30 cellular contexts compared by ENCODE assay signal in genomic region chr9:122322553-122322952, GRCh38.
"Had no signal": no experiment of that assay in that cellular context is flagged by ENCODE, and none has a peak within 500 bp of the region (broad histone marks: within the 10 kb centered on the region; RNA-seq: fewer than 3 reads in every experiment).

No MANE protein-coding gene starts in this region.

- H3K27me3 ChIP-seq: adrenal gland, brain microvascular endothelial cell, dorsolateral prefrontal cortex, heart right ventricle, ovary, uterus had no signal

- H3K36me3 ChIP-seq: ovary, uterus had no signal

- H3K9me3 Mint-ChIP-seq: activated naive CD8-positive, alpha-beta T cell treated with anti-CD3 and anti-CD28 coated beads for 36 hours; activated T-cell treated with anti-CD3 and anti-CD28 coated beads, Interleukin-2, amount 50 U/mL, for 72 hours; nephron progenitor cell; T-helper 2 cell treated with Interferon-gamma antibody and Interleukin-4, amounts not matched to agents 5 μg/mL and 100 μg/mL, for 36 hours; type B pancreatic cell had no signal

- ATAC-seq: activated T-cell treated with anti-CD3 and anti-CD28 coated beads, Interleukin-2, amount 50 U/mL, for 72 hours; stimulated activated memory B cell treated with anti-CD40 and anti-IgM and Interleukin-4, amounts not matched to agents 10 μg/mL and 1 μg/mL and 100 μg/mL, for 72 hours had no signal

- H3K27me3 Mint-ChIP-seq: activated naive CD8-positive, alpha-beta T cell treated with anti-CD3 and anti-CD28 coated beads for 36 hours; naive B cell; progenitor cell of endocrine pancreas; stimulated activated memory B cell treated with anti-CD40 and anti-IgM and Interleukin-4, amounts not matched to agents 10 μg/mL and 1 μg/mL and 100 μg/mL, for 72 hours; type B pancreatic cell had no signal

- H3K4me1 Mint-ChIP-seq: nephron progenitor cell had no signal

- H3K4me3 ChIP-seq: adrenal gland, coronary artery, dorsolateral prefrontal cortex, heart right ventricle, lung, ovary, smooth muscle cell, thoracic aorta, uterus had no signal

- H3K4me1 ChIP-seq: adrenal gland, uterus had no signal

- DNase-seq: activated CD4-positive, alpha-beta T cell treated with anti-CD3 and anti-CD28 coated beads for 4 hours; activated CD4-positive, alpha-beta T cell treated with anti-CD3 and anti-CD28 coated beads, Interleukin-2, amount 50 U/mL, for 4 hours; activated naive CD4-positive, alpha-beta T cell; activated naive CD8-positive, alpha-beta T cell treated with anti-CD3 and anti-CD28 coated beads for 36 hours; activated T-cell treated with anti-CD3 and anti-CD28 coated beads for 4 hours; activated T-cell treated with anti-CD3 and anti-CD28 coated beads, Interleukin-2, amount 50 U/mL, for 72 hours; adrenal gland; aorta; brain microvascular endothelial cell; dorsolateral prefrontal cortex; effector memory CD4-positive, alpha-beta T cell; erythroblast; heart right ventricle; naive B cell; nephron progenitor cell; ovary; retina; stimulated activated CD4-positive, alpha-beta T cell treated with anti-CD3 and anti-CD28 coated beads, Interleukin-1b, Interleukin-23, amount 100 ng/mL, for 48 hours; stimulated activated CD4-positive, alpha-beta T cell treated with anti-CD3 and anti-CD28 coated beads, Interleukin-4, amount 100 ng/mL, for 4 hours; stimulated activated CD8-positive, alpha-beta memory T cell treated with anti-CD3 and anti-CD28 coated beads, Interleukin-4, amount 100 ng/mL, for 48 hours; T-helper 1 cell; uterus had no signal

- H3K4me3 Mint-ChIP-seq: activated naive CD8-positive, alpha-beta T cell treated with anti-CD3 and anti-CD28 coated beads for 36 hours; activated T-cell treated with anti-CD3 and anti-CD28 coated beads, Interleukin-2, amount 50 U/mL, for 72 hours; nephron progenitor cell; stimulated activated memory B cell treated with anti-CD40 and anti-IgM and Interleukin-4, amounts not matched to agents 10 μg/mL and 1 μg/mL and 100 μg/mL, for 72 hours; T-helper 2 cell treated with Interferon-gamma antibody and Interleukin-4, amounts not matched to agents 5 μg/mL and 100 μg/mL, for 36 hours; type B pancreatic cell had no signal

- H3K27ac ChIP-seq: adrenal gland, brain microvascular endothelial cell, coronary artery, heart right ventricle, ovary, thoracic aorta, uterus had no signal

- H3K9me3 ChIP-seq: adrenal gland, heart right ventricle, ovary, thoracic aorta, uterus had no signal

- H3K4me2 ChIP-seq: smooth muscle cell had no signal

- H3K27ac Mint-ChIP-seq: activated naive CD8-positive, alpha-beta T cell treated with anti-CD3 and anti-CD28 coated beads for 36 hours; activated T-cell treated with anti-CD3 and anti-CD28 coated beads, Interleukin-2, amount 50 U/mL, for 72 hours; nephron progenitor cell; progenitor cell of endocrine pancreas; stimulated activated memory B cell treated with anti-CD40 and anti-IgM and Interleukin-4, amounts not matched to agents 10 μg/mL and 1 μg/mL and 100 μg/mL, for 72 hours; T-helper 2 cell treated with Interferon-gamma antibody and Interleukin-4, amounts not matched to agents 5 μg/mL and 100 μg/mL, for 36 hours; type B pancreatic cell had no signal
